Comparison of ENCODE assay signal across 6 cellular contexts in the genomic region with DNA sequence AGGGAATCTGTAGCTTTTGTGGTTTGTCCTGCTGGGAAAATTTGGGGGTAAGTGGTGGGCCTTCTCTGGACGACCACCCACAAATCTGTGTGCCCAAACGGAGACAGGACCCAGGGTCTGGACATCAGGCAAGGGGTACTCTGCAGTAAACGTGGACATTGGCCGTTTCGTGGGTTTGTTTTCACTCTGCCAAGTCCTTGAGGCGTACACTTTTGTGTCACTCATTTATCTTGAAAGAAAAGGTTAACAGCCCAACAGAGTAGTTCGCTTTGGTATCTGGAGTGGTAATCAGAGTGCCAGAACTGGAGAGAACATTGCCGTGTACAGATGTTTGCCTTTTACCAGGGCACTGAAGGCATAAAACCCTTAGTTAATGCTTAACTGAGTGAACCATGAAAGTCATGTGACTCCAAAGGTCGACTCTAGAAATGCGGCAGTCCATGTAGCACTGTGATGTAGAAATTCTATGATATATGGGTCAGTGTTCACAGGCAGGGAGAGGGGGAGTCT. TPM values are rescaled to one million over a fixed set of nuclear protein-coding genes. Genes with fewer than 3 reads are reported as not detected.
DNase-seq lines count a peak whose midpoint lies in the region; TF ChIP-seq lines count a peak whose summit lies in the region.

No MANE protein-coding gene starts in this region.

- no peak for TF ChIP-seq CTCF in fibroblast of villous mesenchyme (IDR thresholded peaks at IDR 0.05; ENCODE audit: insufficient read depth, low read depth, low read length)

- peaks cover 63% of the 10 kb centered on the region for H3K4me1 Mint-ChIP-seq in stimulated activated naive CD8-positive, alpha-beta T cell treated with anti-CD3 and anti-CD28 coated beads, Interleukin-15, Interleukin-2, amounts not matched to agents 100 ng/mL and 50 ng/mL, for 24 hours (ENCODE audit: low read depth)

- peaks cover 3% of the 10 kb centered on the region for H3K36me3 Mint-ChIP-seq in stimulated activated naive CD8-positive, alpha-beta T cell treated with anti-CD3 and anti-CD28 coated beads, Interleukin-15, Interleukin-2, amounts not matched to agents 100 ng/mL and 50 ng/mL, for 24 hours (ENCODE audit: low read depth)

- H3K4me3 ChIP-seq in GM08714 (ENCODE audit: low read length) (peak overlapping the region; percentile 81), fibroblast of villous mesenchyme (ENCODE audit: low read depth, low read length) (peak overlapping the region; percentile 91)

- peak overlapping the region; percentile 88 for H3K4me3 Mint-ChIP-seq in stimulated activated naive CD8-positive, alpha-beta T cell treated with anti-CD3 and anti-CD28 coated beads, Interleukin-15, Interleukin-2, amounts not matched to agents 100 ng/mL and 50 ng/mL, for 24 hours

- no peaks in the 10 kb centered on the region for H3K27me3 Mint-ChIP-seq in stimulated activated naive CD8-positive, alpha-beta T cell treated with anti-CD3 and anti-CD28 coated beads, Interleukin-15, Interleukin-2, amounts not matched to agents 100 ng/mL and 50 ng/mL, for 24 hours

- DNase-seq in NCI-H69 (lab: John Stamatoyannopoulos, UW) (peak; percentile 22), fibroblast of villous mesenchyme (ENCODE audit: low read depth) (peak; percentile 67), NCI-H2107 (lab: John Stamatoyannopoulos, UW) (no peak)
- no peak for DNase-seq in effector CD8-positive, alpha-beta T cell (lab: John Stamatoyannopoulos, UW)

- H3K27ac Mint-ChIP-seq in stimulated activated naive CD8-positive, alpha-beta T cell treated with anti-CD3 and anti-CD28 coated beads, Interleukin-15, Interleukin-2, amounts not matched to agents 100 ng/mL and 50 ng/mL, for 24 hours, result peak overlapping the region; percentile 57

- no peaks in the 10 kb centered on the region for H3K9me3 Mint-ChIP-seq in stimulated activated naive CD8-positive, alpha-beta T cell treated with anti-CD3 and anti-CD28 coated beads, Interleukin-15, Interleukin-2, amounts not matched to agents 100 ng/mL and 50 ng/mL, for 24 hours

RNA-seq across cellular contexts. Expression of gene NAA60, which starts 15.4 kb away (rescaled TPM):
- total RNA-seq in fibroblast of villous mesenchyme, result 10.0 and 16.8 TPM in 2 replicates

RNA-seq across cellular contexts. Expression of gene ZNF597, which starts 15.6 kb away (rescaled TPM):
- total RNA-seq in fibroblast of villous mesenchyme, result 3.2 and 5.2 TPM in 2 replicates

RNA-seq across cellular contexts. Expression of gene C16orf90, which starts 36.4 kb away (rescaled TPM):
- not detected in 2 replicates for total RNA-seq in fibroblast of villous mesenchyme

RNA-seq across cellular contexts. Expression of gene CLUAP1, which starts 41.9 kb away (rescaled TPM):
- total RNA-seq in fibroblast of villous mesenchyme, result 14.5 and 22.0 TPM in 2 replicates

RNA-seq across cellular contexts. Expression of gene ZNF174, which starts 57.9 kb away (rescaled TPM):
- 8.1 and 8.6 TPM in 2 replicates for total RNA-seq in fibroblast of villous mesenchyme

Comparison
In these comparisons a context has a peak if more than half of its experiments do, and no peak if none do; other contexts are left out.
1. DNase-seq: peak in NCI-H69 (single experiment) and fibroblast of villous mesenchyme (single experiment); none in effector CD8-positive, alpha-beta T cell (single experiment) and NCI-H2107 (single experiment).